7 cellular contexts compared by ENCODE assay signal in the genomic region with DNA sequence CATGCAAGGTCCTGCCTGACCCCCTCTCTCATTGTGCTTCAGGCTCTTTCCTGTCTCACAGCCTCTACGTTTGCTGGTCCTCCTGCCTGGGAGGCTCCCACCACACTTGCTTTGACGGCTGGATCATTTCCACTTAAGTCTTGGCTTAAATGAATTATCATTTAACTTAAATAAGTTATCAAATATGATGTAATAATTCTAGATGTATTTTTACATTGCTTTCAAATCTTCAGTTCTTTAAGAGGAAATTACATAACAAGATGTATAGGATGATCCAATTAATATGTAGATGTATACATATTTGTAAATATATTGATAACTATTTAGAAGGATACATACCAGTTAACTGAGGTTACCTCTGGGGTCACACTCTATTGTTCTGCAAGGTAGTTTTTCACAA.
"Had no signal": no experiment of that assay in that cellular context is flagged by ENCODE, and none has a peak within 500 bp of the region (broad histone marks: within the 10 kb centered on the region; RNA-seq: fewer than 3 reads in every experiment).

No MANE protein-coding gene starts in this region.

- ATAC-seq: GM23338 had no signal

- H3K27ac ChIP-seq: HL-60 had no signal

- DNase-seq: H9, HCEC 1CT, KG1 had no signal

- FAIRE-seq: H1, H54 had no signal
